In genomic region chr19:13849991-13850909, GRCh38 we compare ENCODE assay signal across 8 cellular contexts. TPM values are rescaled to one million over a fixed set of nuclear protein-coding genes. Genes with fewer than 3 reads are reported as not detected.
DNase-seq lines count a peak whose midpoint lies in the region; ATAC-seq and TF ChIP-seq lines count a peak whose summit lies in the region.

No MANE protein-coding gene starts in this region.

- H3K4me1 ChIP-seq in colonic mucosa: peaks cover 16% of the 10 kb centered on the region

- H3K27me3 ChIP-seq in colonic mucosa (no peaks in the 10 kb centered on the region), kidney epithelial cell (ENCODE audit: control insufficient read depth, insufficient read depth, low read length) (no peaks in the 10 kb centered on the region)

- no peaks in the 10 kb centered on the region for H3K9me3 Mint-ChIP-seq in WTC11

- intact Hi-C loops in colonic mucosa (cut with DNase I): no loop called here

- CTCF ChIA-PET in WTC11 (lab: Charles Lee): interaction anchor here (1.1 to 5.1 kb wide), 3 partner anchors 12 to 45 kb away, joined by 3 to 41 read pairs (median 6); no protein-coding TSS in a partner anchor

- ATAC-seq in WTC11: peak; percentile 8
- no peak for ATAC-seq in HG03571 (IDR thresholded peaks at IDR 0.05; ENCODE audit: unreplicated experiment)
- no peak for ATAC-seq in HG03039 (IDR thresholded peaks at IDR 0.05; ENCODE audit: unreplicated experiment)

- peaks cover 27% of the 10 kb centered on the region for H3K4me1 Mint-ChIP-seq in WTC11

- H3K27me3 Mint-ChIP-seq in WTC11 (ENCODE audit: low read depth): no peaks in the 10 kb centered on the region; the same call in 1 of the 2 replicates

- peak overlapping the region; percentile 60 for H3K4me3 Mint-ChIP-seq in WTC11

- peak overlapping the region; percentile 72 to 97 for H3K9ac ChIP-seq in colonic mucosa (ENCODE audit: low read depth in 2 of 2, low read length in 2 of 2)

- peak overlapping the region; percentile 92 for H3K27ac ChIP-seq in colonic mucosa

- no peaks in the 10 kb centered on the region for H3K9me3 ChIP-seq in colonic mucosa

- no peaks in the 10 kb centered on the region for H3K36me3 ChIP-seq in colonic mucosa
- H3K36me3 ChIP-seq in kidney epithelial cell (ENCODE audit: control insufficient read depth, insufficient read depth, low read length): no peaks in the 10 kb centered on the region

- peak; percentile 59 for DNase-seq in DMS153 treated with DMSO at 0.1 percent for 48 hours (lab: John Stamatoyannopoulos, UW; ENCODE audit: unreplicated experiment)
- DNase-seq in MV-4-11 (lab: John Stamatoyannopoulos, UW): peak; percentile 56
- DNase-seq in WTC11 (ENCODE audit: low spot score): peak; percentile 79
- DNase-seq in colonic mucosa: peak; percentile 82
- DNase-seq in kidney epithelial cell (ENCODE audit: low read depth): no peak
- peak; percentile 61 for DNase-seq in stimulated activated CD4-positive, alpha-beta T cell treated with anti-CD3 and anti-CD28 coated beads, Interleukin-12 subunit alpha, Interleukin-12 subunit beta, amount 100 ng/mL, for 4 hours

- POLR2A ChIA-PET in WTC11 (lab: Charles Lee): interaction anchor here (0.7 to 0.9 kb wide), 2 partner anchors 25 to 33 kb away, joined by 3 to 4 read pairs; no protein-coding TSS in a partner anchor

- no peaks in the 10 kb centered on the region for H3K36me3 Mint-ChIP-seq in WTC11

- no peak for TF ChIP-seq CTCF in WTC11 (IDR thresholded peaks at IDR 0.05)
- TF ChIP-seq CTCF in colonic mucosa (IDR thresholded peaks at IDR 0.05): no peak
- TF ChIP-seq CTCF in kidney epithelial cell (IDR thresholded peaks at IDR 0.05; ENCODE audit: insufficient read depth, low read length, poor library complexity, severe bottlenecking): no peak

- H3K27ac Mint-ChIP-seq in WTC11: peak overlapping the region; percentile 91

- H3K4me3 ChIP-seq in colonic mucosa (peak overlapping the region; percentile 31), kidney epithelial cell (ENCODE audit: low read depth, low read length) (peak overlapping the region; percentile 8)

TF ChIP-seq in WTC11, 78 proteins besides CTCF, POLR2A, EP300 and RAD21:
- TF ChIP-seq MAX (CRISPR knock-in tag; IDR thresholded peaks at IDR 0.05) (no peak), SP1 (CRISPR knock-in tag; conservative IDR thresholded peaks at IDR 0.05) (0 out of 2 replicates have a peak, but pooled peaks have one; percentile 18), ZNF121 (CRISPR knock-in tag; IDR thresholded peaks at IDR 0.05) (no peak), E2F5 (CRISPR knock-in tag; IDR thresholded peaks at IDR 0.05) (peak; percentile 45; the same call in 1 of the 2 replicates)

RNA-seq across cellular contexts. Expression of gene NANOS3, which starts 26.7 kb away (rescaled TPM):
- total RNA-seq in WTC11 (2021) (0.66 to 1.1 TPM (median 0.71 TPM) in 3 replicates), colonic mucosa (not detected), kidney epithelial cell (0.68 TPM in 1 of 2 replicates, not detected in the other)

RNA-seq across cellular contexts. Expression of gene ZSWIM4, which starts 55.0 kb away (rescaled TPM):
- total RNA-seq in WTC11 (2021) (33.4 to 35.5 TPM (median 34.2 TPM) in 3 replicates), colonic mucosa (1 to 10 TPM; 2.9 to 4.3 TPM), kidney epithelial cell (25.7 and 25.9 TPM in 2 replicates)

RNA-seq across cellular contexts. Expression of gene BRME1, which starts 55.7 kb away (rescaled TPM):
- 5.0 to 7.2 TPM (median 6.4 TPM) in 3 replicates for total RNA-seq in WTC11 (2021)
- total RNA-seq in colonic mucosa: 10 to 100 TPM in 1 of 2 donors, 1 to 10 TPM in 1; 5.9 to 20.0 TPM
- 1.7 and 2.5 TPM in 2 replicates for total RNA-seq in kidney epithelial cell

RNA-seq across cellular contexts. Expression of gene CC2D1A, which starts 55.8 kb away (rescaled TPM):
- total RNA-seq in WTC11 (2021) (36.6 to 44.2 TPM (median 42.2 TPM) in 3 replicates), colonic mucosa (100 to 1,000 TPM in 1 of 2 donors, 10 to 100 TPM in 1; 81.0 to 123 TPM), kidney epithelial cell (26.5 and 32.0 TPM in 2 replicates)
